Comparison of ENCODE assay signal across 8 cellular contexts in the genomic region with DNA sequence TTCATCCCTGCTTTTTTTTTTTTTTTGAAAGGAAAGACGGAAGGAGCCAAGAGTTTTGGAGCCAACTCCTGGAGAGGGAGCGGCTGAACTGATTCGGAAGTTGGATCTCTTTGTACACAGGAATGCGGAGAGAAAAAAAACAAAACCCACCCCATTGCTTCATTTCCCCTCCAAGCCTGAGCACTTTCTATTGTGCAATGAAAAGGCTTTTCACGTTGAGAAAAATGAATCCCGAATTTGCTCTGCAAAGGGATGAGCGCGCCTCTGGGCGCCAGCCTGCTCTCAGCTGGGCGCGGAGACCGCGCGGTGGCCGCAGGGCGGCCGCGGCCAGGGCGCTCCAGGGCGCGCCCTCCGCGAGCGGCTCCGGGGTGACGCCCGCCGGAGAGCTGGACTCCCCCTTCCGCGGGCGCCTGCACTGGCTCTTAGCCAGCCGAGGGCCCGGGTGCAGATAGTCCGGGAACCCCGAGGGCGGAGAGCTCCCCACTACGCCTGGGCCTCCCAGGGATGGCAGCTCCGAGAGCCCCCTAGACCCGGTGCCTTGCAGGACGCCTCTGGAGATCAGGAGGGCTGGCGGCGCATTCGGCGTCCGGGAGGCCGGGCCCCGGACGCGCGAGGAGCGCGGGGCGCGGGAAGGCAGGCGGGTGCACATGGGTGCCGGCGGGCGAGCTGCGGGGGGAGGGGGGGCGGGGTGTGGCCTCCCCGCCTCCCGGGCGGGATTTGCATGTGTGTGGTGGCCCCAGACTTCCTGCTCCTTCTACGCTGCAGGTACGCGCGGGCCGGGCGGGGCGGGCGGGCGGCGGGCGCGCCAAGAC. TPM values are rescaled to one million over a fixed set of nuclear protein-coding genes. Genes with fewer than 3 reads are reported as not detected.
DNase-seq lines count a peak whose midpoint lies in the region; ATAC-seq and TF ChIP-seq lines count a peak whose summit lies in the region.

Gene ITPR3 (plus strand): TSS at position 739 of the 812 bp plus-strand sequence. CDS start 281 bp downstream, outside the sequence.

- no peaks in the 10 kb centered on the region for H3K27me3 ChIP-seq in CD4-positive, alpha-beta T cell (ENCODE audit: control insufficient read depth, insufficient read depth, low read length)
- H3K27me3 ChIP-seq in HUES64 (ENCODE audit: insufficient read depth, low read length): peaks cover 46% of the 10 kb centered on the region
- H3K27me3 ChIP-seq in adrenal gland: no peaks in the 10 kb centered on the region
- H3K27me3 ChIP-seq in iPS DF 6.9 (ENCODE audit: control insufficient read depth, insufficient read depth, low read length): no peaks in the 10 kb centered on the region
- peaks cover 10% of the 10 kb centered on the region for H3K27me3 ChIP-seq in smooth muscle cell (ENCODE audit: low read depth)

- intact Hi-C loops in CD4-positive, alpha-beta T cell (cut with DNase I, micrococcal nuclease): loop anchor here (2.0 to 5.0 kb wide), 2 partner anchors 14 to 72 kb away; no protein-coding TSS in a partner anchor
- intact Hi-C loops in adrenal gland (cut with DNase I): no loop called here

- H3K9ac ChIP-seq in HUES64 (ENCODE audit: low read depth, low read length) (peak within 1 kb of the TSS; percentile 78), smooth muscle cell (ENCODE audit: low read depth) (no peak within 1 kb of the TSS)

- H3K36me3 ChIP-seq in HUES64 (ENCODE audit: insufficient read depth, low read length) (no peaks in the 10 kb centered on the region), adrenal gland (replicated peaks in 1 of 2) (no peaks in the 10 kb centered on the region), iPS DF 6.9 (ENCODE audit: control insufficient read depth, insufficient read depth, low read length) (no peaks in the 10 kb centered on the region), smooth muscle cell (ENCODE audit: low read depth) (no peaks in the 10 kb centered on the region)

- POLR2A ChIA-PET in CD4-positive, alpha-beta T cell (lab: Charles Lee): interaction anchor here (0.7 to 3.1 kb wide), 22 partner anchors 10 to 1267 kb away, joined by 3 to 22 read pairs (median 4); partner anchors contain the start of genes B3GALT4, BAK1, HMGA1 and LEMD2

- no peaks in the 10 kb centered on the region for H3K79me2 ChIP-seq in smooth muscle cell (ENCODE audit: low read depth)

- no peaks in the 10 kb centered on the region for H3F3A ChIP-seq in smooth muscle cell (ENCODE audit: low read depth)

- peak within 1 kb of the TSS; percentile 96 for H2AFZ ChIP-seq in smooth muscle cell (ENCODE audit: low read depth)

- H3K9me3 ChIP-seq in CD4-positive, alpha-beta T cell (ENCODE audit: control insufficient read depth, low read length): no peaks in the 10 kb centered on the region
- H3K9me3 ChIP-seq in HUES64 (ENCODE audit: insufficient read depth, low read depth, low read length) (no peaks in the 10 kb centered on the region), adrenal gland (replicated peaks in 1 of 3) (no peaks in the 10 kb centered on the region), iPS DF 6.9 (ENCODE audit: control insufficient read depth, insufficient read depth, low read length) (no peaks in the 10 kb centered on the region), smooth muscle cell (replicated peaks; ENCODE audit: low read depth) (no peaks in the 10 kb centered on the region)

- H4K20me1 ChIP-seq in smooth muscle cell (ENCODE audit: low read depth): no peaks in the 10 kb centered on the region

- peak within 1 kb of the TSS; percentile 95 for H3K4me3 Mint-ChIP-seq in CD4-positive, alpha-beta T cell

- H3K4me3 ChIP-seq in HUES64 (ENCODE audit: low read length): peak within 1 kb of the TSS; percentile 87
- peak within 1 kb of the TSS; percentile 10 to 87 (median 50) for H3K4me3 ChIP-seq in adrenal gland
- H3K4me3 ChIP-seq in iPS DF 6.9 (ENCODE audit: low read length): peak within 1 kb of the TSS; percentile 44
- H3K4me3 ChIP-seq in smooth muscle cell: peak within 1 kb of the TSS; percentile 59

- no peak for TF ChIP-seq POLR2A in adrenal gland (IDR thresholded peaks at IDR 0.05)

- under 1% methylated on average over 68 of the region's 75 CpGs for WGBS in HUES64
- 0% methylated on average over 5 to 75 of the region's 75 CpGs for WGBS in adrenal gland, 4 donors
- WGBS in iPS DF 6.9 (ENCODE audit: insufficient coverage, insufficient read length): no CpG with 5 or more reads among the region's 75 CpGs
- under 1% methylated on average over 53 of the region's 75 CpGs for WGBS in smooth muscle cell (ENCODE audit: low lambda C conversion rate)

- ATAC-seq in CD4-positive, alpha-beta T cell (ENCODE audit: poor library complexity): peak; percentile 88
- peak; percentile 51 for ATAC-seq in GM19467 (IDR thresholded peaks at IDR 0.05; ENCODE audit: unreplicated experiment)

- H3K27me3 Mint-ChIP-seq in CD4-positive, alpha-beta T cell: no peaks in the 10 kb centered on the region

- peaks cover 22% of the 10 kb centered on the region for H3K4me1 ChIP-seq in HUES64 (ENCODE audit: insufficient read depth, low read length)
- peaks cover 30 to 37% of the 10 kb centered on the region in 2 donors for H3K4me1 ChIP-seq in adrenal gland (replicated peaks in 1 of 2)
- H3K4me1 ChIP-seq in iPS DF 6.9 (ENCODE audit: control insufficient read depth, insufficient read depth, low read length): peaks cover 10% of the 10 kb centered on the region
- H3K4me1 ChIP-seq in smooth muscle cell (ENCODE audit: low read depth): peaks cover 6% of the 10 kb centered on the region

- CTCF ChIA-PET in CD4-positive, alpha-beta T cell (lab: Charles Lee): interaction anchor here (0.5 to 1.4 kb wide), 7 partner anchors 28 to 372 kb away, joined by 3 to 5 read pairs (median 4); partner anchors contain the start of genes BAK1 and UQCC2

- H3K27ac Mint-ChIP-seq in CD4-positive, alpha-beta T cell: peak within 1 kb of the TSS; percentile 93

- no peak for TF ChIP-seq CTCF in CD4-positive, alpha-beta T cell (IDR thresholded peaks at IDR 0.05)
- TF ChIP-seq CTCF in adrenal gland (IDR thresholded peaks at IDR 0.05) (no peak), smooth muscle cell (IDR thresholded peaks at IDR 0.05; ENCODE audit: borderline replicate concordance, insufficient read depth, poor library complexity, severe bottlenecking) (peak; percentile 2)

- peak within 1 kb of the TSS; percentile 87 for H3K4me2 ChIP-seq in smooth muscle cell

- peaks cover 32% of the 10 kb centered on the region for H3K36me3 Mint-ChIP-seq in CD4-positive, alpha-beta T cell (ENCODE audit: low read depth)

- DNase-seq in CD4-positive, alpha-beta T cell: peak; percentile 61 to 77 (median 71)
- peak; percentile 62 to 91 (median 72) for DNase-seq in T-helper 1 cell
- DNase-seq in adrenal gland: peak in 5 of 7 donors; percentile 26 to 55 (median 46)
- DNase-seq in iPS DF 6.9 (ENCODE audit: low read depth, low spot score): no peak
- DNase-seq in smooth muscle cell (lab: John Stamatoyannopoulos, UW; ENCODE audit: unreplicated experiment): no peak
- no peak for DNase-seq in SK-N-DZ (ENCODE audit: low spot score)

- peak within 1 kb of the TSS; percentile 82 for H3K27ac ChIP-seq in CD4-positive, alpha-beta T cell (ENCODE audit: low read depth, low read length)
- H3K27ac ChIP-seq in HUES64 (ENCODE audit: low read depth, low read length) (peak within 1 kb of the TSS; percentile 46; the same call in 1 of the 2 replicates), adrenal gland (peak within 1 kb of the TSS; percentile 46 to 84 (median 69)), iPS DF 6.9 (ENCODE audit: low read length) (no peak within 1 kb of the TSS), smooth muscle cell (ENCODE audit: low read depth) (no peak within 1 kb of the TSS)

- peaks cover 42% of the 10 kb centered on the region for H3K4me1 Mint-ChIP-seq in CD4-positive, alpha-beta T cell (ENCODE audit: low read depth)

- no peaks in the 10 kb centered on the region for H3K9me3 Mint-ChIP-seq in CD4-positive, alpha-beta T cell

RNA-seq across cellular contexts. Expression of gene ITPR3, which starts in this region (rescaled TPM):
- total RNA-seq in CD4-positive, alpha-beta T cell: 10 to 100 TPM; 44.5 to 45.5 TPM
- 11.4 TPM for polyA plus RNA-seq in HUES64 (2013, experiment 1 of 2)
- 12.3 TPM for polyA plus RNA-seq in HUES64 (2013, experiment 2 of 2)
- 10 to 100 TPM in 7 of 8 donors, 1 to 10 TPM in 1; 8.6 to 38.1 (median 29.2) TPM for total RNA-seq in adrenal gland
- polyA plus RNA-seq in adrenal gland: 10 to 100 TPM in 2 of 3 donors, 1 to 10 TPM in 1; 3.0 to 21.6 (median 14.2) TPM
- total RNA-seq in smooth muscle cell: 4.7 and 7.4 TPM in 2 replicates
- polyA plus RNA-seq in smooth muscle cell: 2.0 and 5.7 TPM in 2 replicates
- not detected in 2 replicates for polyA plus RNA-seq in SK-N-DZ (2014; cell fraction: cytosol; rRNA removed)
- 0.06 TPM in 1 of 2 replicates, not detected in the other for polyA plus RNA-seq in SK-N-DZ (2014; cell fraction: nucleus; rRNA removed)

Comparison
In these comparisons a context has a peak if more than half of its experiments do, and no peak if none do; other contexts are left out.
1. DNase-seq: peak in CD4-positive, alpha-beta T cell (10 of 10), T-helper 1 cell (5 of 5) and adrenal gland (5 of 7); none in iPS DF 6.9 (single experiment), smooth muscle cell (single experiment) and SK-N-DZ (single experiment).
2. H3K27ac ChIP-seq: peak in CD4-positive, alpha-beta T cell (single experiment), HUES64 (single experiment) and adrenal gland (5 of 5); none in iPS DF 6.9 (single experiment) and smooth muscle cell (single experiment).
3. intact Hi-C loops: an anchor here in CD4-positive, alpha-beta T cell (2.0 to 5.0 kb wide); none called in adrenal gland.
4. Peak in every context shown above with its lines, with median percentiles within 50 percentile points of each other: H3K4me3 ChIP-seq.